1 cellular context compared by ENCODE assay signal in genomic region chr6:85678602-85679444, GRCh38.
A peak's percentile ranks its signal among the peaks of the same experiment; 100 is the strongest.
TF ChIP-seq lines count a peak whose summit lies in the region.

No MANE protein-coding gene starts in this region.

TF ChIP-seq in GM12878, 131 proteins besides CTCF, POLR2A, EP300 and RAD21 (continued from another document and continues in another):
- TF ChIP-seq IRF5 (IDR thresholded peaks at IDR 0.05; ENCODE audit: borderline replicate concordance) (no peak), REST (IDR thresholded peaks at IDR 0.05; ENCODE audit: low read depth, low read length) (peak; percentile 55; the same call in 1 of the 2 replicates), BCL11A (IDR thresholded peaks at IDR 0.05; ENCODE audit: low read depth, low read length) (no peak), MTA3 (IDR thresholded peaks at IDR 0.05; ENCODE audit: borderline replicate concordance, low read length) (peak; percentile 38; the same call in 1 of the 2 replicates), SMC3 (IDR thresholded peaks at IDR 0.05; ENCODE audit: borderline replicate concordance, low read length) (no peak), BCL3 (IDR thresholded peaks at IDR 0.05; ENCODE audit: borderline replicate concordance, insufficient read depth, low read depth, low read length, poor library complexity, severe bottlenecking) (peak; percentile 57), STAT1 (conservative IDR thresholded peaks at IDR 0.05) (no peak), HCFC1 (IDR thresholded peaks at IDR 0.05; ENCODE audit: low read length) (peak; percentile 56), PRDM15 (CRISPR knock-in tag; IDR thresholded peaks at IDR 0.05) (no peak), NRF1 (conservative IDR thresholded peaks at IDR 0.05; ENCODE audit: low read depth, low read length) (peak; percentile 68), BMI1 (IDR thresholded peaks at IDR 0.05; ENCODE audit: borderline replicate concordance) (no peak), NR2C1 (IDR thresholded peaks at IDR 0.05) (no peak), E2F4 (IDR thresholded peaks at IDR 0.05; ENCODE audit: low read depth, low read length) (peak; percentile 94), MTA2 (IDR thresholded peaks at IDR 0.05; ENCODE audit: low read depth) (peak; percentile 10; the same call in 1 of the 2 replicates), NFXL1 (IDR thresholded peaks at IDR 0.05; ENCODE audit: borderline replicate concordance) (no peak), FOS (IDR thresholded peaks at IDR 0.05; ENCODE audit: borderline replicate concordance, extremely low read depth, insufficient read length) (no peak), IRF4 (IDR thresholded peaks at IDR 0.05; ENCODE audit: low read depth, low read length) (no peak), IRF3 (IDR thresholded peaks at IDR 0.05) (no peak), ZNF274 (IDR thresholded peaks at IDR 0.05; ENCODE audit: insufficient read depth, insufficient read length) (no peak), JUNB (IDR thresholded peaks at IDR 0.05) (no peak; the same call in 1 of the 2 replicates), ZBTB4 (CRISPR knock-in tag; IDR thresholded peaks at IDR 0.05) (0 out of 2 replicates have a peak, but pooled peaks have one; percentile 40), POLR2AphosphoS2 (IDR thresholded peaks at IDR 0.05; ENCODE audit: low read depth, low read length) (peak; percentile 100), SPI1 (IDR thresholded peaks at IDR 0.05; ENCODE audit: borderline replicate concordance, insufficient read depth, low read depth, low read length) (no peak), PAX5 (IDR thresholded peaks at IDR 0.05; ENCODE audit: borderline replicate concordance, low read depth, low read length) (peak; percentile 48; the same call in 1 of the 2 replicates), WRNIP1 (IDR thresholded peaks at IDR 0.05; ENCODE audit: borderline replicate concordance, low read depth, low read length) (no peak; the same call in 1 of the 2 replicates), JUND (IDR thresholded peaks at IDR 0.05; ENCODE audit: low read depth, low read length) (no peak), RFX5 (IDR thresholded peaks at IDR 0.05; ENCODE audit: low read depth, low read length) (no peak), ZNF687 (IDR thresholded peaks at IDR 0.05) (peak; percentile 88), BCLAF1 (IDR thresholded peaks at IDR 0.05) (no peak), ZNF384 (IDR thresholded peaks at IDR 0.05; ENCODE audit: borderline replicate concordance, low read depth, low read length) (no peak), DPF2 (IDR thresholded peaks at IDR 0.05) (peak; percentile 26), ATF7 (IDR thresholded peaks at IDR 0.05; ENCODE audit: low read depth) (peak; percentile 55; the same call in 1 of the 2 replicates), PAX8 (IDR thresholded peaks at IDR 0.05) (no peak), NR2F1 (conservative IDR thresholded peaks at IDR 0.05) (0 out of 2 replicates have a peak, but pooled peaks have one; percentile 26)
